8 cellular contexts compared by ENCODE assay signal in the genomic region with DNA sequence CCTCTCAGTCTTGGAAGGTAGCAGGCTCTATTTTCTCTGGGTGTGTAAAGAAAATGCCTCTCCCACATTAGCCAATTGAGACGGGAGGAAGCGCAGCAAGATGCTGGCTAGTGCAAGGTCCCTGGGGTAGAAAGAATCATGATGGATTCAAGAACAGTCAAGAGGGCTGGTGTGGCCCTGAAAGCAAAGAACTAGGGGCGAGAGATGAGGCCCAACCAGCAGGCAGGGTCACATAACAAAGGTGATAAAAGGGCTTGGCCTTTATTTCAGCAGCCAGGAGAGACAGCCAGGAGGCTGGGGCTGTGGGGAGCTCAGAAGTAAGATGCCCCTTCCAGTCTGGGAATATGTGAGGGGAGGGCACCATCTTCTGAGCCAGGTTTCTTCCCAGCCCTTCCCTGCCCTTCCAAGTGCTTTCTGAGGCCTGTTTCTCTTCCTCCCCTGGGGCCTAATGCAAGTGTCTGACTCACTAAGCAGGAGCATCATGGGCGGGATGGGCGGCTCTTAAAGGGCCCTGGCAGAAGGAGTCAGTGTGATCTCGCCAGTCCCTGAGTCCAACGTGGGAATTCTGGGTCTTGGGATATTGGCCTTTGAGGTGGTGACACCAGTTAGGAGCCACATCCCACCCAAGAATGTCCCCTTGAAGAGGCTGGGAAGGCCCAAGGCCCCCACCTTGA. TPM values are rescaled to one million over a fixed set of nuclear protein-coding genes. Genes with fewer than 3 reads are reported as not detected.
DNase-seq lines count a peak whose midpoint lies in the region; ATAC-seq and TF ChIP-seq lines count a peak whose summit lies in the region.

No MANE protein-coding gene starts in this region.

- intact Hi-C loops in HCT116 (cut with micrococcal nuclease) (no loop called here), heart right ventricle (cut with DNase I) (no loop called here), stomach (cut with DNase I; ENCODE audit: low total_unique reads) (no loop called here)

- no peaks in the 10 kb centered on the region for H3K9me3 Mint-ChIP-seq in activated naive CD4-positive, alpha-beta T cell treated with anti-CD3 and anti-CD28 coated beads, Interleukin-2, amount 50 U/mL, for 24 hours

- TF ChIP-seq CTCF in HCT116 (IDR thresholded peaks at IDR 0.05 in 2 of 3, conservative IDR thresholded peaks at IDR 0.05 in 1 of 3; ENCODE audit: borderline replicate concordance in 1 of 3, insufficient read depth in 1 of 3, low read depth in 2 of 3, low read length in 2 of 3) (no peak), heart right ventricle (IDR thresholded peaks at IDR 0.05) (no peak), stomach (IDR thresholded peaks at IDR 0.05) (no peak)

- H3K27me3 ChIP-seq in HCT116 (ENCODE audit: insufficient read depth, low read length) = no peaks in the 10 kb centered on the region
- no peaks in the 10 kb centered on the region for H3K27me3 ChIP-seq in heart right ventricle
- no peaks in the 10 kb centered on the region for H3K27me3 ChIP-seq in stomach

- TF ChIP-seq RAD21 in HCT116 (IDR thresholded peaks at IDR 0.05; ENCODE audit: low read depth) = no peak

- CTCF ChIA-PET in HCT116 (lab: Charles Lee) = interaction anchor here (2.3 kb wide), 1 partner anchor 21 kb away, joined by 10 read pairs; no protein-coding TSS in a partner anchor
- CTCF ChIA-PET in HEK293T (lab: Yijun Ruan, JAX) = no interaction called here

- peak; percentile 77 for ATAC-seq in HCT116
- peak in 5 of 8 donors; percentile 37 to 67 (median 54) for ATAC-seq in heart right ventricle

- no peaks in the 10 kb centered on the region for H3K9me3 ChIP-seq in HCT116 (ENCODE audit: control insufficient read depth in 1 of 2, insufficient read depth in 1 of 2, low read depth in 1 of 2, low read length in 2 of 2)
- no peaks in the 10 kb centered on the region for H3K9me3 ChIP-seq in heart right ventricle
- H3K9me3 ChIP-seq in stomach = no peaks in the 10 kb centered on the region

- peak overlapping the region; percentile 62 for H2AFZ ChIP-seq in HCT116 (ENCODE audit: low read depth, low read length, poor library complexity, severe bottlenecking)

- peaks cover 21% of the 10 kb centered on the region for H3K36me3 Mint-ChIP-seq in activated naive CD4-positive, alpha-beta T cell treated with anti-CD3 and anti-CD28 coated beads, Interleukin-2, amount 50 U/mL, for 24 hours

- H3K4me3 ChIP-seq in HCT116 (replicated peaks in 1 of 2; ENCODE audit: low read depth in 1 of 2, low read length in 2 of 2) = peak overlapping the region in 1 of 2 experiments; percentile 12; a peak in 1 of 4 replicates
- H3K4me3 ChIP-seq in heart right ventricle = no peak overlapping the region
- no peak overlapping the region for H3K4me3 ChIP-seq in stomach

- BruUV-seq in HCT116 (replicated peaks; lab: Mats Ljungman, UMichigan) = TSS peak; percentile 82

- WGBS in heart right ventricle, 2 donors = 53 to 55% methylated on average over 7 of the region's 7 CpGs
- 66 to 93% (median 79%) methylated on average over 3 to 7 of the region's 7 CpGs for WGBS in stomach, 5 donors

- POLR2A ChIA-PET in HCT116 (lab: Charles Lee) = no interaction called here
- POLR2A ChIA-PET in HEK293T (lab: Yijun Ruan, JAX) = no interaction called here

- H3K4me2 ChIP-seq in HCT116 (ENCODE audit: low read length) = peak overlapping the region; percentile 75

- H3K4me1 ChIP-seq in HCT116 (ENCODE audit: control insufficient read depth in 1 of 2, insufficient read depth in 2 of 2, low read length in 2 of 2) (peaks cover 29 to 48% of the 10 kb centered on the region in 2 experiments), heart right ventricle (peaks cover 9 to 66% (median 52%) of the 10 kb centered on the region in 9 donors), stomach (peaks cover 7 to 58% (median 41%) of the 10 kb centered on the region in 4 donors)

- DNase-seq in ACHN (peak; percentile 89), HCT116 (ENCODE audit: low read depth, low spot score) (peak; percentile 62), heart right ventricle (peak; percentile 56 to 65), stomach (peak; percentile 57), hypothalamus (lab: John Stamatoyannopoulos, UW) (no peak), NCI-H187 treated with DMSO at 0.1 percent for 48 hours (lab: John Stamatoyannopoulos, UW) (no peak), HEK293T (ENCODE audit: extremely low spot score) (no peak)

- H4K20me1 ChIP-seq in HCT116 (ENCODE audit: insufficient read depth) = no peaks in the 10 kb centered on the region

- no peaks in the 10 kb centered on the region for H3K79me2 ChIP-seq in HCT116 (ENCODE audit: insufficient read depth, low read length)

- H3K9ac ChIP-seq in HCT116 (ENCODE audit: low read length) = peak overlapping the region; percentile 50

- peak overlapping the region; percentile 99 for H3K27ac Mint-ChIP-seq in activated naive CD4-positive, alpha-beta T cell treated with anti-CD3 and anti-CD28 coated beads, Interleukin-2, amount 50 U/mL, for 24 hours

- peaks cover 64% of the 10 kb centered on the region for H3K4me1 Mint-ChIP-seq in activated naive CD4-positive, alpha-beta T cell treated with anti-CD3 and anti-CD28 coated beads, Interleukin-2, amount 50 U/mL, for 24 hours

- H3K27ac ChIP-seq in HCT116 (ENCODE audit: low read depth, low read length) (peak overlapping the region; percentile 49), heart right ventricle (peak overlapping the region in 9 of 10 donors; percentile 54 to 75 (median 65)), stomach (peak overlapping the region in 4 of 5 donors; percentile 7 to 91 (median 52))

- peak overlapping the region; percentile 66 for H3K4me3 Mint-ChIP-seq in activated naive CD4-positive, alpha-beta T cell treated with anti-CD3 and anti-CD28 coated beads, Interleukin-2, amount 50 U/mL, for 24 hours

- RAD21 ChIA-PET in HCT116 (lab: Charles Lee; ENCODE audit: low non-redundant PET in 1 of 2, low total read pairs in 2 of 2, uncharacterized antibody in 2 of 2, unreplicated experiment in 2 of 2) = no interaction called here

- no peaks in the 10 kb centered on the region for H3K36me3 ChIP-seq in HCT116 (ENCODE audit: control insufficient read depth in 1 of 2, insufficient read depth in 2 of 2, low read length in 2 of 2)
- peaks cover 0 to 9% (median 0%) of the 10 kb centered on the region in 9 donors for H3K36me3 ChIP-seq in heart right ventricle
- no peaks in the 10 kb centered on the region for H3K36me3 ChIP-seq in stomach

- TF ChIP-seq POLR2A in HCT116 (IDR thresholded peaks at IDR 0.05; ENCODE audit: borderline replicate concordance, extremely low read depth, insufficient read depth, insufficient read length) = no peak
- no peak for TF ChIP-seq POLR2A in stomach (IDR thresholded peaks at IDR 0.05)

- TF ChIP-seq EP300 in stomach (IDR thresholded peaks at IDR 0.05) = no peak

- in situ Hi-C loops in ACHN (cut with HindIII; ENCODE audit: low pct_ligation_motif_present, low pct_unique_long_range_greater_than_20kb, low sequenced_read_pairs) = no loop called here

- H3K27me3 Mint-ChIP-seq in activated naive CD4-positive, alpha-beta T cell treated with anti-CD3 and anti-CD28 coated beads, Interleukin-2, amount 50 U/mL, for 24 hours = no peaks in the 10 kb centered on the region

- H3K9me2 ChIP-seq in HCT116 (ENCODE audit: insufficient read depth) = no peaks in the 10 kb centered on the region

TF ChIP-seq in HCT116, 20 proteins besides CTCF, POLR2A, EP300 and RAD21 (continues in another document):
- TF ChIP-seq MAX (IDR thresholded peaks at IDR 0.05) (peak; percentile 58; the same call in 1 of the 2 replicates), SP1 (IDR thresholded peaks at IDR 0.05; ENCODE audit: low read depth) (peak; percentile 55), YY1 (IDR thresholded peaks at IDR 0.05; ENCODE audit: extremely low read depth, insufficient replicate concordance, low read depth, low read length) (peak; percentile 31), FOSL1 (IDR thresholded peaks at IDR 0.05; ENCODE audit: low read depth) (peak; percentile 67), TCF7L2 (IDR thresholded peaks at IDR 0.05; ENCODE audit: borderline replicate concordance, extremely low read depth, insufficient read depth, insufficient read length) (peak; percentile 71), CEBPB (IDR thresholded peaks at IDR 0.05; ENCODE audit: low read depth) (no peak)

TF ChIP-seq in HEK293T, 16 proteins besides CTCF, POLR2A, EP300 and RAD21:
- TF ChIP-seq L3MBTL2 (conservative IDR thresholded peaks at IDR 0.05) = no peak
- TF ChIP-seq FOXA1 (IDR thresholded peaks at IDR 0.05) = no peak

RNA-seq across cellular contexts. Expression of gene NLRC5, which starts 3.9 kb away (rescaled TPM):
- total RNA-seq in HCT116 (2021; ENCODE audit: unreplicated experiment) (10.4 TPM), heart right ventricle (10 to 100 TPM in 8 of 10 donors, 1 to 10 TPM in 2; 7.5 to 49.6 (median 13.5) TPM), stomach (100 to 1,000 TPM in 1 of 5 donors, 10 to 100 TPM in 4; 12.5 to 265 (median 40.2) TPM)
- 5.1 and 5.5 TPM in 2 replicates for polyA plus RNA-seq in HCT116 (2012)
- polyA plus RNA-seq in heart right ventricle (10 to 100 TPM in 1 of 2 donors, 1 to 10 TPM in 1; 6.2 to 26.0 TPM), stomach (10 to 100 TPM; 11.7 to 24.5 (median 14.2) TPM)

RNA-seq across cellular contexts. Expression of gene CETP, which starts 23.7 kb away (rescaled TPM):
- total RNA-seq in HCT116 (2021; ENCODE audit: unreplicated experiment) (not detected), heart right ventricle (1 to 10 TPM in 1 of 10 donors, under 1 TPM in 6, not detected in 3; 0.17 to 2.1 (median 0.31) TPM), stomach (1 to 10 TPM in 1 of 5 donors, not detected in 4; 2.9 TPM)
- 0.04 TPM in 1 of 2 replicates, not detected in the other for polyA plus RNA-seq in HCT116 (2012)
- polyA plus RNA-seq in heart right ventricle (under 1 TPM; 0.15 to 0.32 TPM), stomach (under 1 TPM; 0.18 to 0.46 (median 0.19) TPM)

RNA-seq across cellular contexts. Expression of gene HERPUD1, which starts 53.5 kb away (rescaled TPM):
- total RNA-seq in HCT116 (2021; ENCODE audit: unreplicated experiment) (113 TPM), heart right ventricle (100 to 1,000 TPM; 107 to 175 (median 128) TPM), stomach (100 to 1,000 TPM in 3 of 5 donors, 10 to 100 TPM in 1, 1 to 10 TPM in 1; 2.6 to 329 (median 190) TPM)
- 120 and 132 TPM in 2 replicates for polyA plus RNA-seq in HCT116 (2012)
- polyA plus RNA-seq in heart right ventricle (100 to 1,000 TPM in 1 of 2 donors, 10 to 100 TPM in 1; 29.6 to 151 TPM), stomach (10 to 100 TPM; 40.4 to 63.7 (median 57.9) TPM)

Comparison
In these comparisons a context has a peak if more than half of its experiments do, and no peak if none do; other contexts are left out.
1. DNase-seq: peak in ACHN (single experiment), HCT116 (single experiment), heart right ventricle (2 of 2) and stomach (single experiment); none in hypothalamus (0 of 51), NCI-H187 treated with DMSO at 0.1 percent for 48 hours (single experiment) and HEK293T (single experiment).
2. Peak in every context shown above with its lines, with median percentiles within 50 percentile points of each other: H3K27ac ChIP-seq.